In genomic region chr13:23579072-23579885, GRCh38 we compare ENCODE assay signal across 8 cellular contexts. TPM values are rescaled to one million over a fixed set of nuclear protein-coding genes. Genes with fewer than 3 reads are reported as not detected.
DNase-seq lines count a peak whose midpoint lies in the region; ATAC-seq and TF ChIP-seq lines count a peak whose summit lies in the region.

No MANE protein-coding gene starts in this region.

- peak overlapping the region; percentile 85 for H3K4me3 ChIP-seq in choroid plexus epithelial cell (ENCODE audit: low read depth, low read length)

- TF ChIP-seq CTCF in 22Rv1 (IDR thresholded peaks at IDR 0.05) (peak; percentile 41; the same call in 1 of the 2 replicates), choroid plexus epithelial cell (conservative IDR thresholded peaks at IDR 0.05; ENCODE audit: low read depth, low read length) (no peak)

- intact Hi-C loops in left colon (cut with DNase I, micrococcal nuclease), result no loop called here

- ATAC-seq in GM18520 (IDR thresholded peaks at IDR 0.05; ENCODE audit: unreplicated experiment), result peak; percentile 71
- peak; percentile 82 for ATAC-seq in HG03039 (IDR thresholded peaks at IDR 0.05; ENCODE audit: unreplicated experiment)
- peak; percentile 99 for ATAC-seq in left colon

- DNase-seq in NCI-H2227 (lab: John Stamatoyannopoulos, UW; ENCODE audit: unreplicated experiment) (peak; percentile 84), choroid plexus epithelial cell (ENCODE audit: low read depth) (peak; percentile 90), left colon (peak; percentile 81 to 92)
- peak; percentile 91 to 93 for DNase-seq in activated CD4-positive, alpha-beta T cell treated with anti-CD3 and anti-CD28 coated beads for 24 hours (ENCODE audit: low read depth in 2 of 2)
- DNase-seq in stimulated activated CD4-positive, alpha-beta T cell treated with anti-CD3 and anti-CD28 coated beads, Interleukin-1b, Interleukin-23, amount 100 ng/mL, for 24 hours (ENCODE audit: low read depth in 4 of 4, low spot score in 1 of 4), result peak; percentile 84 to 97 (median 90)

- H3K27ac ChIP-seq in 22Rv1, result no peak overlapping the region

RNA-seq across cellular contexts. Expression of gene TNFRSF19, which starts 9.1 kb away (rescaled TPM):
- total RNA-seq in left colon, result 1 to 10 TPM in 1 of 2 donors, under 1 TPM in 1; 0.55 to 1.1 TPM
